In the genomic region with DNA sequence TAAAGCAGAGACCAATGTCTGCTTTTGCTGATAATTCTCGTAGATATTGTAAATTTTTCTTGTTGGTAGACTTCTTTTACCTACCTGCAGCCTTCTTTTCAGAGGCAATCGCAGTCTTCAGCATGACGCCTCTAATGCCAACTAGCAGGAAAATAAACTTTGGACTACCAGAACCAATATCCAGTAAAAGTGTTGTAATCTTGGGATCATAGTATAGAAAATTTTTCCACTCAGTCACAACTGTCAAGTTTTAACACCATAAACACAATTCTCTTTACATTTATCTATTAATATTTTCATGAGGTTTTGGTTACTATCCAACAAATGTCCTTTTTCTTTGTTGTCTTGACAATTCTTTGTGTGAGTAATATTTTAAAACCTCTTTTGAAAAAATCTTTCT, we compare ENCODE assay signal across 13 cellular contexts. TPM values are rescaled to one million over a fixed set of nuclear protein-coding genes. Genes with fewer than 3 reads are reported as not detected.
"Had no signal": no experiment of that assay in that cellular context is flagged by ENCODE, and none has a peak within 500 bp of the region (broad histone marks: within the 10 kb centered on the region; RNA-seq: fewer than 3 reads in every experiment).

No MANE protein-coding gene starts in this region.

- H3K36me3 Mint-ChIP-seq: naive thymus-derived CD8-positive, alpha-beta T cell; stimulated activated effector memory CD8-positive, alpha-beta T cell treated with anti-CD3 and anti-CD28 coated beads, Interleukin-12 subunit alpha, Interleukin-12 subunit beta, amount 100 ng/mL, for 72 hours had no signal

- DNase-seq: activated CD4-positive, alpha-beta T cell treated with anti-CD3 and anti-CD28 coated beads, Interleukin-2, amount 50 U/mL, for 4 hours; activated CD4-positive, CD25-positive, alpha-beta regulatory T cell treated with anti-CD3 and anti-CD28 coated beads, Interleukin-2, amount 50 U/mL, for 72 hours; activated gamma-delta T cell treated with Interleukin-2 at 50 U/mL for 16 hours; activated T-cell treated with anti-CD3 and anti-CD28 coated beads, Interleukin-2, amount 50 U/mL, for 72 hours; effector CD8-positive, alpha-beta T cell; kidney glomerular epithelial cell; naive thymus-derived CD8-positive, alpha-beta T cell; trophoblast cell had no signal

- FAIRE-seq: colon, frontal cortex had no signal

- H3K27ac Mint-ChIP-seq: activated T-cell treated with anti-CD3 and anti-CD28 coated beads, Interleukin-2, amount 50 U/mL, for 72 hours; stimulated activated effector memory CD8-positive, alpha-beta T cell treated with anti-CD3 and anti-CD28 coated beads, Interleukin-12 subunit alpha, Interleukin-12 subunit beta, amount 100 ng/mL, for 72 hours had no signal

- H3K27ac ChIP-seq: ascending aorta had no signal

- H3K27me3 ChIP-seq: ascending aorta had no signal

- H3K4me3 ChIP-seq: ascending aorta, lung had no signal

- H3K36me3 ChIP-seq: ascending aorta had no signal

- ATAC-seq: activated T-cell treated with anti-CD3 and anti-CD28 coated beads, Interleukin-2, amount 50 U/mL, for 72 hours; naive thymus-derived CD8-positive, alpha-beta T cell; stimulated activated effector memory CD8-positive, alpha-beta T cell treated with anti-CD3 and anti-CD28 coated beads, Interleukin-12 subunit alpha, Interleukin-12 subunit beta, amount 100 ng/mL, for 72 hours had no signal

- H3K9me3 ChIP-seq: ascending aorta had no signal

- H3K9me3 Mint-ChIP-seq: activated T-cell treated with anti-CD3 and anti-CD28 coated beads, Interleukin-2, amount 50 U/mL, for 72 hours; naive thymus-derived CD8-positive, alpha-beta T cell; stimulated activated effector memory CD8-positive, alpha-beta T cell treated with anti-CD3 and anti-CD28 coated beads, Interleukin-12 subunit alpha, Interleukin-12 subunit beta, amount 100 ng/mL, for 72 hours had no signal

- H3K4me3 Mint-ChIP-seq: activated T-cell treated with anti-CD3 and anti-CD28 coated beads, Interleukin-2, amount 50 U/mL, for 72 hours; stimulated activated effector memory CD8-positive, alpha-beta T cell treated with anti-CD3 and anti-CD28 coated beads, Interleukin-12 subunit alpha, Interleukin-12 subunit beta, amount 100 ng/mL, for 72 hours had no signal

RNA-seq across cellular contexts. Expression of a gene that starts 2.3 kb away (rescaled TPM):
- total RNA-seq: ascending aorta had no signal
